Comparison of ENCODE assay signal across 8 cellular contexts in the genomic region with DNA sequence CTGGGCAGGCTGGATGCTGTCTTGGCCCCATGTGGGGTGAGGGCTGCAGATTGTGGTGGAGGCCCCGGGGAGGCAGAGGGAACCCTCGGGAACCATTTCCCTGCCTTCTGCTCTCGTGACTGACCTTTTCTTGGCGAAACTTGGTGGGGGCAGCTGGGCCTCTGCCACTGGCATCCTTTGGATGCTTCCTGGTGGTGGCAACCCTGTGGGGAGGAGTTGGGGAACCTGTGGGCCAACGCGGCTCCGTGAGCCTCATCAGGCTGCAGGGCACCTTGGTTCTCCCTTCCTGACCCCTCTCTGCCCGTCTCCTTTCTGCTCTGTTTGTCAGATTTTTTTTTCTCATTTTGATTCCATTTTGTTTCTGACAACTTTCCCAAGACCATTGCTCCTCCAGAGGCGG. TPM values are rescaled to one million over a fixed set of nuclear protein-coding genes. Genes with fewer than 3 reads are reported as not detected.
"Had no signal": no experiment of that assay in that cellular context is flagged by ENCODE, and none has a peak within 500 bp of the region (broad histone marks: within the 10 kb centered on the region; RNA-seq: fewer than 3 reads in every experiment).

No MANE protein-coding gene starts in this region.

- ATAC-seq: GM23338, K562 had no signal

- H3K4me3 ChIP-seq: GM23338, K562 had no signal

- H3K4me1 Mint-ChIP-seq: GM23338, H9 had no signal

- H3K4me3 Mint-ChIP-seq: GM23338, H9 had no signal

- H3K4me2 ChIP-seq: GM23338 had no signal

- DNase-seq: H9, HCEC 1CT, IMR-90, KG1 had no signal

- H3K27ac ChIP-seq: HL-60 had no signal

- H3K27ac Mint-ChIP-seq: GM23338, H9 had no signal

RNA-seq across cellular contexts. Expression of a gene that starts 14.4 kb away (rescaled TPM):
- total RNA-seq: H1 had no signal
- polyA plus RNA-seq: K562 had no signal

RNA-seq across cellular contexts. Expression of a gene that starts 54.1 kb away (rescaled TPM):
- total RNA-seq: IMR-90 had no signal
